In the genomic region with DNA sequence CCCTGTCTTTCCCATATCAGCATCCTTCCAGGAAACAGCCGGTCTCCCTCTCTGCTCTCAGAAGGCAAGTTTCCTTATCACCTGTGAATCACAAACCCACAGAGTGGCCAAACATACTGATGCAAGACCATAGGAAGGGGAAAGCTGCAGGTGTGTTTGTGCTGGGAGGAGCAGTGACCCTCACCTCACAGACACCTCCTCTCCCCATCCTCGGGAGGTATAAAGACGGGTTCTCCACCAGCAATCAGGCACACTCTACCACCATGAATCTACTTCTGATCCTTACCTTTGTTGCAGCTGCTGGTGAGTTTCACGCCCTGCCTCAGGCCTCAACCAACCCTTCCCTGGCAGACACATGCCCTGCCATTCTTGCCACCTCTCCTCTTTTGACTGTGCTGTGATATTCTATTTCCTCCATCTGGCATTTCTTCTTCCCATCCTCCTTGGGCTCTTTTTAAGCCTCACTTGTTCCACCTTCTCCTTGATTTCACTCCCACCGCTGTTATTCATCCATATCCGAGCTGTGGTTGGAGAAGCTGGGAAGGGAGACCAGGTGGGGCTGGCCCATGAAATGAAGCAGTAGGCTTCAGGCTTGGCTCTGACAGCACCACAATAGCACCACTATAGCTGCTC, we compare ENCODE assay signal across 14 cellular contexts. TPM values are rescaled to one million over a fixed set of nuclear protein-coding genes. Genes with fewer than 3 reads are reported as not detected.
DNase-seq lines count a peak whose midpoint lies in the region; ATAC-seq, FAIRE-seq and TF ChIP-seq lines count a peak whose summit lies in the region.
"Had no signal": no experiment of that assay in that cellular context is flagged by ENCODE, and none has a peak within 500 bp of the region (broad histone marks: within the 10 kb centered on the region; RNA-seq: fewer than 3 reads in every experiment).

A gene (plus strand): TSS at position 251 of the 633 bp plus-strand sequence. CDS start 13 bp downstream, at position 264.

- H3K4me2 ChIP-seq in KMS-11 (peak within 1 kb of the TSS; percentile 37), GM23338 (no peak within 1 kb of the TSS)

- ATAC-seq in GM21825 (IDR thresholded peaks at IDR 0.05; ENCODE audit: unreplicated experiment) (peak; percentile 13), pancreas (peak; percentile 39 to 72 (median 61)), GM23338 (no peak)
- ATAC-seq: lower lobe of right lung had no signal

- H3K4me3 ChIP-seq in KMS-11 (IDR thresholded peaks at IDR 0.05; ENCODE audit: insufficient read depth, low read depth, low read length) = no peak within 1 kb of the TSS
- peak within 1 kb of the TSS; percentile 11 to 62 (median 38) for H3K4me3 ChIP-seq in pancreas
- H3K4me3 ChIP-seq in GM23338 = no peak within 1 kb of the TSS
- H3K4me3 ChIP-seq in A673 (ENCODE audit: low read depth, low read length, poor library complexity, severe bottlenecking) = no peak within 1 kb of the TSS
- H3K4me3 ChIP-seq: cardiac muscle cell, GM23248, lower lobe of right lung, right atrium auricular region had no signal

- H3K4me1 ChIP-seq in KMS-11 (ENCODE audit: low read depth, poor library complexity, severe bottlenecking) = peaks cover 38% of the 10 kb centered on the region
- peaks cover 8 to 22% (median 10%) of the 10 kb centered on the region in 3 donors for H3K4me1 ChIP-seq in pancreas
- H3K4me1 ChIP-seq in GM23338 (ENCODE audit: insufficient read depth) = no peaks in the 10 kb centered on the region
- H3K4me1 ChIP-seq in A673 (ENCODE audit: insufficient read depth, low read length, poor library complexity, severe bottlenecking) = no peaks in the 10 kb centered on the region
- H3K4me1 ChIP-seq: lower lobe of right lung, right atrium auricular region had no signal

- BruUV-seq in A673 (replicated peaks; lab: Mats Ljungman, UMichigan) = no TSS peak

- H3K27ac Mint-ChIP-seq in GM23338 = no peak within 1 kb of the TSS

- peak within 1 kb of the TSS; percentile 59 for H3K27ac ChIP-seq in KMS-11
- H3K27ac ChIP-seq in pancreas = peak within 1 kb of the TSS; percentile 65 to 87 (median 74)
- H3K27ac ChIP-seq in GM23338 (ENCODE audit: low read depth) = no peak within 1 kb of the TSS
- no peak within 1 kb of the TSS for H3K27ac ChIP-seq in A673 (ENCODE audit: low read depth, low read length, poor library complexity, severe bottlenecking)
- H3K27ac ChIP-seq: cardiac muscle cell, GM23248, lower lobe of right lung, right atrium auricular region had no signal

- 37 to 38% methylated on average over 6 of the region's 6 CpGs for whole genome bisulfite sequencing in pancreas, 2 donors

- no peak within 1 kb of the TSS for H3K4me3 Mint-ChIP-seq in GM23338

- H3K27me3 Mint-ChIP-seq in GM23338 (ENCODE audit: insufficient read depth, low read depth, poor library complexity) = peaks cover 4% of the 10 kb centered on the region

- H3K79me2 ChIP-seq in KMS-11 (ENCODE audit: insufficient read depth, low read depth) = no peaks in the 10 kb centered on the region
- H3K79me2 ChIP-seq in GM23338 (replicated peaks; ENCODE audit: insufficient read depth) = no peaks in the 10 kb centered on the region

- intact Hi-C loops in pancreas (cut with DNase I) (no loop called here), A673 (cut with micrococcal nuclease; ENCODE audit: unreplicated experiment) (no loop called here)

- CTCF ChIA-PET in A673 (lab: Charles Lee) = no interaction called here

- H4K20me1 ChIP-seq in KMS-11 (ENCODE audit: insufficient read depth) (no peaks in the 10 kb centered on the region), GM23338 (replicated peaks; ENCODE audit: insufficient read depth) (no peaks in the 10 kb centered on the region)

- peak within 1 kb of the TSS; percentile 4; the same call in 1 of the 2 replicates for H3K9ac ChIP-seq in KMS-11
- H3K9ac ChIP-seq: GM23248 had no signal

- no peaks in the 10 kb centered on the region for H3K36me3 Mint-ChIP-seq in GM23338 (ENCODE audit: low read depth)

- no peak for FAIRE-seq in pancreas (lab: Jason Lieb, UNC)
- FAIRE-seq: A204.1 had no signal

- H3K27me3 ChIP-seq in KMS-11 (ENCODE audit: insufficient read depth, low read depth) = no peaks in the 10 kb centered on the region
- no peaks in the 10 kb centered on the region for H3K27me3 ChIP-seq in pancreas
- no peaks in the 10 kb centered on the region for H3K27me3 ChIP-seq in GM23338 (ENCODE audit: insufficient read depth)
- H3K27me3 ChIP-seq in A673 (replicated peaks; ENCODE audit: insufficient read depth, low read depth, low read length, poor library complexity) = peaks cover 6% of the 10 kb centered on the region
- H3K27me3 ChIP-seq: cardiac muscle cell, right atrium auricular region had no signal

- peak within 1 kb of the TSS; percentile 31 for H2AFZ ChIP-seq in KMS-11 (ENCODE audit: low read depth)
- no peak within 1 kb of the TSS for H2AFZ ChIP-seq in GM23338
- H2AFZ ChIP-seq: GM23248 had no signal

- no peaks in the 10 kb centered on the region for H3F3A ChIP-seq in GM23338 (replicated peaks; ENCODE audit: low read depth)

- H3K9me3 Mint-ChIP-seq in GM23338 = no peaks in the 10 kb centered on the region; the same call in 1 of the 3 replicates

- H3K9me3 ChIP-seq in pancreas = no peaks in the 10 kb centered on the region
- no peaks in the 10 kb centered on the region for H3K9me3 ChIP-seq in A673 (ENCODE audit: low read depth, low read length, poor library complexity, severe bottlenecking)
- H3K9me3 ChIP-seq: lower lobe of right lung, right atrium auricular region had no signal

- DNase-seq in NCI-H2107 treated with DMSO at 0.1 percent for 48 hours (lab: John Stamatoyannopoulos, UW; ENCODE audit: unreplicated experiment) = peak; percentile 98
- no peak for DNase-seq in NCI-H2107 (lab: John Stamatoyannopoulos, UW)
- DNase-seq in pancreas = peak in 4 of 6 donors; percentile 70 to 92 (median 86)
- DNase-seq in GM23338 (ENCODE audit: low spot score) = no peak
- no peak for DNase-seq in A673 (ENCODE audit: low spot score)
- no peak for DNase-seq in NCI-H2227 (lab: John Stamatoyannopoulos, UW; ENCODE audit: unreplicated experiment)
- DNase-seq: GM23248, lower lobe of right lung had no signal

- no peaks in the 10 kb centered on the region for H3K9me2 ChIP-seq in GM23338 (ENCODE audit: insufficient read depth)

- H3K36me3 ChIP-seq in KMS-11 (ENCODE audit: insufficient read depth) (no peaks in the 10 kb centered on the region), pancreas (peaks cover 0 to 18% (median 0%) of the 10 kb centered on the region in 3 donors), GM23338 (ENCODE audit: insufficient read depth) (no peaks in the 10 kb centered on the region), A673 (ENCODE audit: insufficient read depth, low read length, poor library complexity, severe bottlenecking) (no peaks in the 10 kb centered on the region)
- H3K36me3 ChIP-seq: cardiac muscle cell, lower lobe of right lung, right atrium auricular region had no signal

- peaks cover 3% of the 10 kb centered on the region; the same call in 1 of the 3 replicates for H3K4me1 Mint-ChIP-seq in GM23338

- POLR2A ChIA-PET in A673 (lab: Charles Lee; ENCODE audit: low non-redundant PET) = no interaction called here

- no peak for TF ChIP-seq CTCF in KMS-11 (conservative IDR thresholded peaks at IDR 0.05; ENCODE audit: low read depth, low read length)
- no peak for TF ChIP-seq CTCF in pancreas (IDR thresholded peaks at IDR 0.05)
- TF ChIP-seq CTCF in GM23338 (conservative IDR thresholded peaks at IDR 0.05; ENCODE audit: low read depth in 2 of 2) = no peak
- TF ChIP-seq CTCF in A673 (conservative IDR thresholded peaks at IDR 0.05; ENCODE audit: low read depth, low read length) = no peak

TF ChIP-seq in GM23338, 12 proteins besides CTCF, POLR2A, EP300 and RAD21 (continues in another document):
- TF ChIP-seq EZH2phosphoT487 (IDR thresholded peaks at IDR 0.05; ENCODE audit: unreplicated experiment) (no peak), ZNF331 (CRISPR knock-in tag; IDR thresholded peaks at IDR 0.05; ENCODE audit: low read depth) (no peak), ZNF114 (CRISPR knock-in tag; IDR thresholded peaks at IDR 0.05) (no peak)

RNA-seq across cellular contexts. Expression of the gene that starts here (rescaled TPM):
- total RNA-seq in pancreas (over 10,000 TPM; 42,431 to 136,252 (median 67,286) TPM), A673 (2021) (not detected in 2 replicates)
- polyA plus RNA-seq in pancreas (over 10,000 TPM; 25,162 to 43,147 TPM), GM23338 (2016; fragmentation: Nextera tagmentation; extraction: Ambion mirVana) (not detected in 2 replicates)
- not detected in 2 replicates for total RNA-seq in GM23338 (2014; rRNA removed; shearing (Covaris generic))
- total RNA-seq: cardiac muscle cell, GM23248, lower lobe of right lung, NCI-H460 had no signal
- polyA plus RNA-seq: cardiac muscle cell, GM23248 had no signal

Comparison
In these comparisons a context has a peak if more than half of its experiments do, and no peak if none do; other contexts are left out.
1. RNA of the gene that starts here (total RNA-seq): 42,431 to 136,252 TPM in pancreas; not detected in GM23338 and not detected in A673; every median in the first group is over 1,000 times any median in the second.
2. RNA of the gene that starts here (polyA plus RNA-seq): 25,162 to 43,147 TPM in pancreas; not detected in GM23338; every median in the first group is over 1,000 times any median in the second.
3. DNase-seq: peak in NCI-H2107 treated with DMSO at 0.1 percent for 48 hours (single experiment) and pancreas (4 of 6); none in NCI-H2107 (single experiment), GM23338 (single experiment), A673 (single experiment) and NCI-H2227 (single experiment).
4. H3K27ac ChIP-seq: peak in KMS-11 (single experiment) and pancreas (4 of 4); none in GM23338 (single experiment) and A673 (single experiment).
5. H3K4me3 ChIP-seq: peak in pancreas (4 of 4); none in KMS-11 (single experiment), GM23338 (single experiment) and A673 (single experiment).